Comparison of ENCODE assay signal across 31 cellular contexts in the genomic region with DNA sequence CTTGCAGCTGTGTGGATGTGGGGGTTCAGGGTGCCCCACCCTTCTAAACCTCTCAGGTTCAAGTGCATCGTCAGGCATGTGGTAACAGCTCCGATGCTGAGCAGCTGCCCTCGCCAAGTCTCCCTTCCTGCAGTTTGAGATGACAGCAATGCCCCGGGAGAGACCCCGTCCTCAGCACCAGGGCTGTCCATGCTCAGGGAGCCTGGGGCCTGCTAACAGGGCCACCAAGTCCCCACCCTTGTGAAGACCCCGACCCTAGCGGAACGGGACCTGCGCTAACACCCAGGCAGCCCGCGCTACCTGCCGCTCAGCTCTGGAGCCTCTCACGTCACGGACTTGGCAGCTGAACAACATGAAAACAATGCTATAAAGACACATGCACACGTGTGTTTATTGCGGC.
"Had no signal": no experiment of that assay in that cellular context is flagged by ENCODE, and none has a peak within 500 bp of the region (broad histone marks: within the 10 kb centered on the region; RNA-seq: fewer than 3 reads in every experiment).

No MANE protein-coding gene starts in this region.

- H3K4me3 Mint-ChIP-seq: naive thymus-derived CD4-positive, alpha-beta T cell; nephron; neural progenitor cell; stimulated activated memory B cell treated with anti-CD40 and anti-IgM and Interleukin-4, amounts not matched to agents 10 μg/mL and 1 μg/mL and 100 μg/mL, for 72 hours had no signal

- DNase-seq: dermis blood vessel endothelial cell; effector memory CD4-positive, alpha-beta T cell; foreskin keratinocyte; glutamatergic neuron; heart right ventricle; hippocampal formation; left cardiac atrium; left lung; mammary epithelial cell; mesendoderm; midbrain; naive thymus-derived CD4-positive, alpha-beta T cell; nucleus accumbens; right cardiac atrium; sigmoid colon; stimulated activated CD4-positive, alpha-beta T cell treated with anti-CD3 and anti-CD28 coated beads, Interleukin-4, amount 100 ng/mL, for 4 hours; stimulated activated naive CD8-positive, alpha-beta T cell treated with anti-CD3 and anti-CD28 coated beads, Interleukin-15, Interleukin-2, amounts not matched to agents 100 U/mL and 50 U/mL, for 24 hours; substantia nigra; testis; tibial artery; upper lobe of right lung; uterus had no signal

- H3K27ac ChIP-seq: coronary artery, esophagus muscularis mucosa, foreskin keratinocyte, gastroesophageal sphincter, heart right ventricle, left lung, neural progenitor cell, prostate gland, sigmoid colon, testis, tibial artery, upper lobe of right lung, uterus had no signal

- H3K36me3 ChIP-seq: esophagus muscularis mucosa, gastroesophageal sphincter, heart right ventricle, left lung, neural progenitor cell, prostate gland, sigmoid colon, tibial artery, upper lobe of right lung, uterus had no signal

- H3K27ac Mint-ChIP-seq: naive thymus-derived CD4-positive, alpha-beta T cell; nephron; neural progenitor cell; stimulated activated memory B cell treated with anti-CD40 and anti-IgM and Interleukin-4, amounts not matched to agents 10 μg/mL and 1 μg/mL and 100 μg/mL, for 72 hours had no signal

- H3K4me3 ChIP-seq: coronary artery, esophagus muscularis mucosa, gastroesophageal sphincter, heart right ventricle, left lung, neural progenitor cell, prostate gland, sigmoid colon, testis, tibial artery, upper lobe of right lung, uterus had no signal

- H3K27me3 ChIP-seq: foreskin keratinocyte, neural progenitor cell, testis, upper lobe of right lung, uterus had no signal

- H3K9ac ChIP-seq: neural progenitor cell had no signal

- ATAC-seq: foreskin keratinocyte; gastroesophageal sphincter; heart right ventricle; left cardiac atrium; left lung; naive thymus-derived CD4-positive, alpha-beta T cell; right cardiac atrium; stimulated activated memory B cell treated with anti-CD40 and anti-IgM and Interleukin-4, amounts not matched to agents 10 μg/mL and 1 μg/mL and 100 μg/mL, for 72 hours; stimulated activated naive CD8-positive, alpha-beta T cell treated with anti-CD3 and anti-CD28 coated beads, Interleukin-15, Interleukin-2, amounts not matched to agents 100 U/mL and 50 U/mL, for 24 hours; upper lobe of right lung had no signal

- H2AFZ ChIP-seq: neural progenitor cell had no signal

- H3K4me1 Mint-ChIP-seq: naive thymus-derived CD4-positive, alpha-beta T cell; nephron; neural progenitor cell; stimulated activated memory B cell treated with anti-CD40 and anti-IgM and Interleukin-4, amounts not matched to agents 10 μg/mL and 1 μg/mL and 100 μg/mL, for 72 hours had no signal

- H3K9me3 ChIP-seq: esophagus muscularis mucosa, gastroesophageal sphincter, heart right ventricle, left lung, prostate gland, sigmoid colon, testis, tibial artery, upper lobe of right lung, uterus had no signal

- H3K4me1 ChIP-seq: esophagus muscularis mucosa, foreskin keratinocyte, gastroesophageal sphincter, heart right ventricle, left lung, neural progenitor cell, prostate gland, sigmoid colon, testis, tibial artery, upper lobe of right lung, uterus had no signal

- H3K9me3 Mint-ChIP-seq: naive thymus-derived CD4-positive, alpha-beta T cell; nephron; neural progenitor cell; stimulated activated memory B cell treated with anti-CD40 and anti-IgM and Interleukin-4, amounts not matched to agents 10 μg/mL and 1 μg/mL and 100 μg/mL, for 72 hours had no signal

- FAIRE-seq: endothelial cell of umbilical vein, islet of Langerhans had no signal

- H3K36me3 Mint-ChIP-seq: naive thymus-derived CD4-positive, alpha-beta T cell; neural progenitor cell; stimulated activated memory B cell treated with anti-CD40 and anti-IgM and Interleukin-4, amounts not matched to agents 10 μg/mL and 1 μg/mL and 100 μg/mL, for 72 hours had no signal

- H3K4me2 ChIP-seq: neural progenitor cell had no signal
